In genomic region chr4:140154572-140154891, GRCh38 we compare ENCODE assay signal across 8 cellular contexts. TPM values are rescaled to one million over a fixed set of nuclear protein-coding genes. Genes with fewer than 3 reads are reported as not detected.
DNase-seq lines count a peak whose midpoint lies in the region; ATAC-seq, FAIRE-seq and TF ChIP-seq lines count a peak whose summit lies in the region.

No MANE protein-coding gene starts in this region.

- 56 to 69% methylated on average over 3 of the region's 3 CpGs for WGBS in esophagus, 2 donors

- peaks cover 20% of the 10 kb centered on the region for H3K79me2 ChIP-seq in DOHH2 (ENCODE audit: control insufficient read depth, low read length)
- H3K79me2 ChIP-seq in PC-9 (ENCODE audit: low read depth), result peaks cover 20% of the 10 kb centered on the region

- H3K27me3 ChIP-seq in DOHH2 (ENCODE audit: control insufficient read depth, low read length), result no peaks in the 10 kb centered on the region
- no peaks in the 10 kb centered on the region for H3K27me3 ChIP-seq in PC-9 (ENCODE audit: insufficient read depth, low read depth)
- H3K27me3 ChIP-seq in esophagus (ENCODE audit: control insufficient read depth in 1 of 2, insufficient read depth in 2 of 2, low read length in 2 of 2), result no peaks in the 10 kb centered on the region

- peak overlapping the region; percentile 96 for H3K27ac Mint-ChIP-seq in progenitor cell of endocrine pancreas

- POLR2A ChIA-PET in PC-9 (lab: Charles Lee; ENCODE audit: unreplicated experiment), result interaction anchor here (0.6 to 0.7 kb wide), 2 partner anchors 65 to 141 kb away, joined by 4 read pairs; no protein-coding TSS in a partner anchor

- ATAC-seq in GM18498 (IDR thresholded peaks at IDR 0.05; ENCODE audit: unreplicated experiment), result no peak

- intact Hi-C loops in PC-9 (cut with micrococcal nuclease; ENCODE audit: unreplicated experiment), result loop anchor here (1.0 to 10.0 kb wide), 5 partner anchors 32 to 700 kb away; no protein-coding TSS in a partner anchor

- no peak for TF ChIP-seq CTCF in DOHH2 (IDR thresholded peaks at IDR 0.05; ENCODE audit: low read depth, low read length, poor library complexity, severe bottlenecking)
- no peak for TF ChIP-seq CTCF in PC-9 (conservative IDR thresholded peaks at IDR 0.05)
- TF ChIP-seq CTCF in progenitor cell of endocrine pancreas (IDR thresholded peaks at IDR 0.05; ENCODE audit: unreplicated experiment), result no peak

- no TSS peak for BruUV-seq in PC-9 (replicated peaks; lab: Mats Ljungman, UMichigan)

- H3K9me3 Mint-ChIP-seq in progenitor cell of endocrine pancreas (ENCODE audit: low read depth), result no peaks in the 10 kb centered on the region

- H3K9me2 ChIP-seq in DOHH2 (replicated peaks; ENCODE audit: control insufficient read depth, low read length), result no peaks in the 10 kb centered on the region
- no peaks in the 10 kb centered on the region for H3K9me2 ChIP-seq in PC-9 (ENCODE audit: insufficient read depth)

- H3K4me3 Mint-ChIP-seq in progenitor cell of endocrine pancreas (ENCODE audit: low read depth), result peak overlapping the region; percentile 98

- H3K27ac ChIP-seq in DOHH2 (ENCODE audit: low read depth, low read length) (peak overlapping the region; percentile 92), PC-9 (peak overlapping the region; percentile 100), esophagus (ENCODE audit: low read depth in 2 of 2, low read length in 1 of 2) (peak overlapping the region in 1 of 2 donors; percentile 99)

- H3K4me1 ChIP-seq in DOHH2 (ENCODE audit: control insufficient read depth, low read length) (peaks cover 49% of the 10 kb centered on the region), PC-9 (replicated peaks; ENCODE audit: insufficient read depth) (peaks cover 13% of the 10 kb centered on the region), esophagus (ENCODE audit: control insufficient read depth in 2 of 2, insufficient read depth in 2 of 2, low read length in 1 of 2) (no peaks in the 10 kb centered on the region)

- H3K36me3 Mint-ChIP-seq in progenitor cell of endocrine pancreas (ENCODE audit: insufficient read depth), result no peaks in the 10 kb centered on the region

- H3K4me2 ChIP-seq in DOHH2 (ENCODE audit: low read length) (peak overlapping the region; percentile 76), PC-9 (peak overlapping the region; percentile 77)

- peak overlapping the region; percentile 78 for H2AFZ ChIP-seq in PC-9

- peaks cover 17% of the 10 kb centered on the region for H3K4me1 Mint-ChIP-seq in progenitor cell of endocrine pancreas (ENCODE audit: low read depth)

- no peaks in the 10 kb centered on the region for H3K27me3 Mint-ChIP-seq in progenitor cell of endocrine pancreas

- no peak for FAIRE-seq in urothelium cell line (lab: Jason Lieb, UNC)

- peaks cover 23% of the 10 kb centered on the region for H3F3A ChIP-seq in DOHH2 (ENCODE audit: control insufficient read depth, insufficient read depth)
- peaks cover 10% of the 10 kb centered on the region for H3F3A ChIP-seq in PC-9 (ENCODE audit: insufficient read depth, low read depth)

- H3K4me3 ChIP-seq in DOHH2 (ENCODE audit: low read length) (peak overlapping the region; percentile 85), PC-9 (peak overlapping the region; percentile 87), esophagus (ENCODE audit: low read depth in 1 of 2, low read length in 2 of 2) (peak overlapping the region; percentile 78 to 85)

- DNase-seq in PC-9 (no peak), progenitor cell of endocrine pancreas (ENCODE audit: low spot score, unreplicated experiment) (no peak), NOMO-1 (lab: John Stamatoyannopoulos, UW; ENCODE audit: unreplicated experiment in 2 of 2) (no peak), urothelium cell line (ENCODE audit: low spot score) (no peak)
- DNase-seq in stimulated activated CD4-positive, alpha-beta T cell treated with anti-CD3 and anti-CD28 coated beads, Interleukin-12 subunit alpha, Interleukin-12 subunit beta, amount 100 ng/mL, for 4 hours, result no peak

- 0 out of 2 replicates have a peak, but pooled peaks cover 3% of the 10 kb centered on the region for H3K36me3 ChIP-seq in DOHH2 (ENCODE audit: control insufficient read depth, low read length)
- H3K36me3 ChIP-seq in PC-9 (ENCODE audit: low read depth), result no peaks in the 10 kb centered on the region; the same call in 1 of the 2 replicates
- no peaks in the 10 kb centered on the region for H3K36me3 ChIP-seq in esophagus (ENCODE audit: control insufficient read depth in 2 of 2, insufficient read depth in 2 of 2, low read length in 1 of 2)

- CTCF ChIA-PET in PC-9 (lab: Charles Lee), result interaction anchor here (1.4 kb wide), 1 partner anchor 81 kb away, joined by 3 read pairs; no protein-coding TSS in a partner anchor

- H3K9me3 ChIP-seq in DOHH2 (ENCODE audit: control insufficient read depth, insufficient read depth, low read length), result no peaks in the 10 kb centered on the region
- H3K9me3 ChIP-seq in PC-9 (ENCODE audit: insufficient read depth, low read depth), result no peaks in the 10 kb centered on the region
- no peaks in the 10 kb centered on the region for H3K9me3 ChIP-seq in esophagus (ENCODE audit: control insufficient read depth in 2 of 2, insufficient read depth in 1 of 2, low read depth in 1 of 2, low read length in 1 of 2)

- H4K20me1 ChIP-seq in DOHH2 (ENCODE audit: control insufficient read depth, insufficient read depth, low read depth, low read length) (no peaks in the 10 kb centered on the region), PC-9 (ENCODE audit: insufficient read depth) (no peaks in the 10 kb centered on the region)

RNA-seq across cellular contexts. Expression of gene MAML3, which starts 0.5 kb away (rescaled TPM):
- total RNA-seq in PC-9 (2021) (10.5 and 15.2 TPM in 2 replicates), progenitor cell of endocrine pancreas (44.4 and 48.5 TPM in 2 replicates)
- 1 to 10 TPM; 3.7 to 3.8 TPM for polyA plus RNA-seq in esophagus
